ENCODE assay signal across 1 cellular context in the genomic region with DNA sequence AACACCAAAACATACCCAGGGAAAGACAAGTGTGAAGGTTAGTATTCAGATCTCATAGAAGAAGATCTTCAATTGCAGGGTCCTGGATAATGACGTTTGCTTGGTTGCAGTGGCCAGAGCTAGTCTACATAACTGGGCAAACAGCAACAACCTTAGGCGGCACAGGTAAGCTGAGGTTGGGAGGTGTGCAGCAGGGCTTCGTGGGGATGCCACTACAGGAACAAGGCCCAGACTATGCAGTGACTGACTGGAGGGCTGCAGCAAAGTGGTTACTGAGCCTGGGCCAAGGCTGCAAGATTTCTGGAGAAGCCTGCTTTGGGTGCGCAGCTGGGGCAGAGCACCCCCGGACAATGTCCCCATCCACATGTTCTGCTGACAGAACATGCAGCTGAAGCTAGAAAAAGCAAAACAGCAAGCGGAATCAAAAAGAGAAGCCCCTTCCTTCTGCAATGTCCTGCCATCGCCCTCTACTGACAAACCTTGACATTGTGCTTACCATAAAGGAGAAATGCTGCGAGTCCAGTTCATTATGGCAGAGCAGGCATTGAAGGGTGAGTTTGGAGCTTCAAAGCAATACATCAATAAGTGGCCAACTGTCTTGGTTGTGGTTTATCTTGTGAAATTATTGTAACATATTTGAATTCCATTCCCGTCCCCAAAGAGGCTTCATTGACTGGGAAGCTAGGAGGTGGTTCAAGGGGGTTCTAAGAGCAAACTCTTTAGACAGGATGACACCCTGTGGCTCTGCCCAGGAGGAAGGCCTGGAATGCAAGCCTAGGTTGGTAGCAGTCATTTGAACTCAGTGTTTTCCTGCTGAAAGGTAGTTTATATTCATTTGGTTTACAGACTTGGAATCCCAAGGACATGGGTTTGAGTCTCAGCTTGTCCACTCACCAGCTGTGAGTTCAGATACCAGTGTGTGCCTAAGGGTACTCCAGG.
TF ChIP-seq lines count a peak whose summit lies in the region.

No MANE protein-coding gene starts in this region.

TF ChIP-seq in HEK293, 187 proteins besides CTCF, POLR2A, EP300 and RAD21 (continued from another document):
- TF ChIP-seq ZNF148 (tag by site-specific recombination; IDR thresholded peaks at IDR 0.05; ENCODE audit: borderline replicate concordance): no peak
